Comparison of ENCODE assay signal across 2 cellular contexts in genomic region chr6:95545226-95545625, GRCh38.
TF ChIP-seq lines count a peak whose summit lies in the region.

No MANE protein-coding gene starts in this region.

TF ChIP-seq in liver, 16 proteins besides CTCF, POLR2A, EP300 and RAD21:
- peak; percentile 82 for TF ChIP-seq REST (IDR thresholded peaks at IDR 0.05)
- TF ChIP-seq RXRA (IDR thresholded peaks at IDR 0.05), result peak; percentile 78 to 92
- TF ChIP-seq ATF3 (IDR thresholded peaks at IDR 0.05), result no peak
- TF ChIP-seq YY1 (IDR thresholded peaks at IDR 0.05), result peak; percentile 77
- peak in 1 of 2 donors; percentile 27 for TF ChIP-seq GABPA (IDR thresholded peaks at IDR 0.05 in 1 of 2, conservative IDR thresholded peaks at IDR 0.05 in 1 of 2)
- TF ChIP-seq EGR1 (IDR thresholded peaks at IDR 0.05; ENCODE audit: low read depth in 2 of 2), result no peak
- peak; percentile 9 for TF ChIP-seq FOXA2 (IDR thresholded peaks at IDR 0.05)
- TF ChIP-seq FOXA1 (IDR thresholded peaks at IDR 0.05), result no peak
- TF ChIP-seq HNF4A (conservative IDR thresholded peaks at IDR 0.05), result peak; percentile 80 to 82
- peak; percentile 4 for TF ChIP-seq HNF4G (IDR thresholded peaks at IDR 0.05)
- TF ChIP-seq MAX (IDR thresholded peaks at IDR 0.05), result peak; percentile 67
- TF ChIP-seq ZBTB33 (IDR thresholded peaks at IDR 0.05), result peak; percentile 83
- TF ChIP-seq JUND (IDR thresholded peaks at IDR 0.05), result peak; percentile 35 to 63
- TF ChIP-seq SP1 (IDR thresholded peaks at IDR 0.05), result peak; percentile 90
- no peak for TF ChIP-seq TAF1 (conservative IDR thresholded peaks at IDR 0.05)
- TF ChIP-seq NR2F2 (IDR thresholded peaks at IDR 0.05), result peak; percentile 28

TF ChIP-seq in HepG2, 621 proteins besides CTCF, POLR2A, EP300 and RAD21:
- no peak for TF ChIP-seq HNF1B (CRISPR knock-in tag; IDR thresholded peaks at IDR 0.05)
- TF ChIP-seq ZNF3 (CRISPR knock-in tag; IDR thresholded peaks at IDR 0.05), result no peak
- no peak for TF ChIP-seq THAP8 (CRISPR knock-in tag; IDR thresholded peaks at IDR 0.05; ENCODE audit: borderline replicate concordance)
- TF ChIP-seq ATF5 (CRISPR knock-in tag; IDR thresholded peaks at IDR 0.05; ENCODE audit: low read depth), result no peak
- no peak for TF ChIP-seq KDM6A (CRISPR knock-in tag; IDR thresholded peaks at IDR 0.05; ENCODE audit: low read depth)
- no peak for TF ChIP-seq CC2D1A (CRISPR knock-in tag; IDR thresholded peaks at IDR 0.05)
- no peak for TF ChIP-seq DNMT3B (CRISPR knock-in tag; conservative IDR thresholded peaks at IDR 0.05)
- no peak for TF ChIP-seq NFE2 (CRISPR knock-in tag; IDR thresholded peaks at IDR 0.05)
